17 cellular contexts compared by ENCODE assay signal in genomic region chr17:41974031-41974430, GRCh38. TPM values are rescaled to one million over a fixed set of nuclear protein-coding genes. Genes with fewer than 3 reads are reported as not detected.
DNase-seq lines count a peak whose midpoint lies in the region; ATAC-seq and TF ChIP-seq lines count a peak whose summit lies in the region.
"Had no signal": no experiment of that assay in that cellular context is flagged by ENCODE, and none has a peak within 500 bp of the region (broad histone marks: within the 10 kb centered on the region; RNA-seq: fewer than 3 reads in every experiment).

No MANE protein-coding gene starts in this region.

- peaks cover 32% of the 10 kb centered on the region for H4K20me1 ChIP-seq in OCI-LY3 (ENCODE audit: insufficient read depth, low read length)
- H4K20me1 ChIP-seq in PC-9 (ENCODE audit: insufficient read depth) = peaks cover 26% of the 10 kb centered on the region

- peaks cover 77% of the 10 kb centered on the region for H3K36me3 ChIP-seq in OCI-LY3 (replicated peaks; ENCODE audit: low read depth, low read length)
- peaks cover 23 to 57% of the 10 kb centered on the region in 2 donors for H3K36me3 ChIP-seq in esophagus (ENCODE audit: control insufficient read depth in 2 of 2, insufficient read depth in 2 of 2, low read length in 1 of 2)
- H3K36me3 ChIP-seq in PC-9 (ENCODE audit: low read depth) = peaks cover 27% of the 10 kb centered on the region

- TF ChIP-seq CTCF in OCI-LY3 (IDR thresholded peaks at IDR 0.05; ENCODE audit: low read depth, low read length) (no peak), PC-9 (conservative IDR thresholded peaks at IDR 0.05) (no peak), foreskin keratinocyte (conservative IDR thresholded peaks at IDR 0.05) (no peak)

- no peak for ATAC-seq in activated T-cell treated with anti-CD3 and anti-CD28 coated beads, Interleukin-2, amount 50 U/mL, for 4 hours
- no peak for ATAC-seq in stimulated activated naive B cell treated with anti-CD40 and anti-IgM and Interleukin-4, amounts not matched to agents 10 μg/mL and 1 μg/mL and 100 μg/mL, for 72 hours (replicated peaks)
- ATAC-seq in foreskin keratinocyte = no peak

- H3F3A ChIP-seq in PC-9 (ENCODE audit: insufficient read depth, low read depth) = peaks cover 58% of the 10 kb centered on the region; the same call in 1 of the 2 replicates

- no peaks in the 10 kb centered on the region for H3K27me3 Mint-ChIP-seq in activated T-cell treated with anti-CD3 and anti-CD28 coated beads, Interleukin-2, amount 50 U/mL, for 24 hours
- no peaks in the 10 kb centered on the region for H3K27me3 Mint-ChIP-seq in activated T-cell treated with anti-CD3 and anti-CD28 coated beads, Interleukin-2, amount 50 U/mL, for 4 hours (ENCODE audit: low read depth)
- no peaks in the 10 kb centered on the region for H3K27me3 Mint-ChIP-seq in stimulated activated naive B cell treated with anti-CD40 and anti-IgM and Interleukin-4, amounts not matched to agents 10 μg/mL and 1 μg/mL and 100 μg/mL, for 72 hours

- no peak overlapping the region for H3K9ac ChIP-seq in OCI-LY3 (ENCODE audit: low read length)

- peaks cover 68% of the 10 kb centered on the region for H3K79me2 ChIP-seq in OCI-LY3 (ENCODE audit: low read length)
- 0 out of 2 replicates have a peak, but pooled peaks cover 5% of the 10 kb centered on the region for H3K79me2 ChIP-seq in PC-9 (ENCODE audit: low read depth)

- H3K4me1 ChIP-seq in OCI-LY3 (ENCODE audit: low read length) (peaks cover 64% of the 10 kb centered on the region), esophagus (ENCODE audit: control insufficient read depth in 2 of 2, insufficient read depth in 2 of 2, low read length in 1 of 2) (peaks cover 20 to 45% of the 10 kb centered on the region in 2 donors), PC-9 (replicated peaks; ENCODE audit: insufficient read depth) (peaks cover 32% of the 10 kb centered on the region), foreskin keratinocyte (no peaks in the 10 kb centered on the region)

- CTCF ChIA-PET in PC-9 (lab: Charles Lee) = no interaction called here

- H2AFZ ChIP-seq in OCI-LY3 (ENCODE audit: low read depth, low read length) (no peak overlapping the region), PC-9 (no peak overlapping the region)

- H3K27ac Mint-ChIP-seq in activated T-cell treated with anti-CD3 and anti-CD28 coated beads, Interleukin-2, amount 50 U/mL, for 24 hours = peak overlapping the region; percentile 76
- H3K27ac Mint-ChIP-seq in stimulated activated naive B cell treated with anti-CD40 and anti-IgM and Interleukin-4, amounts not matched to agents 10 μg/mL and 1 μg/mL and 100 μg/mL, for 72 hours = peak overlapping the region; percentile 63

- H3K27me3 ChIP-seq in OCI-LY3 (ENCODE audit: low read depth, low read length) (no peaks in the 10 kb centered on the region), esophagus (ENCODE audit: control insufficient read depth in 1 of 2, insufficient read depth in 2 of 2, low read length in 2 of 2) (no peaks in the 10 kb centered on the region), PC-9 (ENCODE audit: insufficient read depth, low read depth) (no peaks in the 10 kb centered on the region), foreskin keratinocyte (no peaks in the 10 kb centered on the region)
- H3K27me3 ChIP-seq: Peyer's patch had no signal

- H3K4me3 ChIP-seq in OCI-LY3 (ENCODE audit: low read length) (no peak overlapping the region), esophagus (ENCODE audit: low read depth in 1 of 2, low read length in 2 of 2) (no peak overlapping the region), PC-9 (no peak overlapping the region)
- H3K4me3 ChIP-seq: mucosa of descending colon, Peyer's patch, SK-N-MC had no signal

- H3K4me2 ChIP-seq in OCI-LY3 (ENCODE audit: low read length) = no peak overlapping the region
- no peak overlapping the region for H3K4me2 ChIP-seq in PC-9

- no peak for DNase-seq in activated T-cell treated with anti-CD3 and anti-CD28 coated beads, Interleukin-2, amount 50 U/mL, for 24 hours
- no peak for DNase-seq in activated T-cell treated with anti-CD3 and anti-CD28 coated beads, Interleukin-2, amount 50 U/mL, for 4 hours
- DNase-seq in stimulated activated naive B cell treated with anti-CD40 and anti-IgM and Interleukin-4, amounts not matched to agents 10 μg/mL and 1 μg/mL and 100 μg/mL, for 72 hours = no peak
- DNase-seq in PC-9 (no peak), NCI-H2227 (lab: John Stamatoyannopoulos, UW; ENCODE audit: unreplicated experiment) (no peak), foreskin keratinocyte (no peak)
- DNase-seq: activated CD4-positive, CD25-positive, alpha-beta regulatory T cell treated with anti-CD3 and anti-CD28 coated beads, Interleukin-2, amount 50 U/mL, for 72 hours; activated effector memory CD4-positive, alpha-beta T cell treated with Interleukin-2 at 50 U/mL for 16 hours; cortex of kidney; left ventricle myocardium inferior; NCI-H774; Peyer's patch had no signal

- peaks cover 96% of the 10 kb centered on the region for H3K36me3 Mint-ChIP-seq in activated T-cell treated with anti-CD3 and anti-CD28 coated beads, Interleukin-2, amount 50 U/mL, for 24 hours (ENCODE audit: low read depth)
- H3K36me3 Mint-ChIP-seq in activated T-cell treated with anti-CD3 and anti-CD28 coated beads, Interleukin-2, amount 50 U/mL, for 4 hours (ENCODE audit: insufficient read depth) = peaks cover 36% of the 10 kb centered on the region
- H3K36me3 Mint-ChIP-seq in stimulated activated naive B cell treated with anti-CD40 and anti-IgM and Interleukin-4, amounts not matched to agents 10 μg/mL and 1 μg/mL and 100 μg/mL, for 72 hours = peaks cover 37 to 52% of the 10 kb centered on the region in 2 donors

- H3K9me3 ChIP-seq in OCI-LY3 (ENCODE audit: insufficient read depth, low read length) (no peaks in the 10 kb centered on the region), esophagus (ENCODE audit: control insufficient read depth in 2 of 2, insufficient read depth in 1 of 2, low read depth in 1 of 2, low read length in 1 of 2) (no peaks in the 10 kb centered on the region), PC-9 (ENCODE audit: insufficient read depth, low read depth) (no peaks in the 10 kb centered on the region)
- H3K9me3 ChIP-seq: left ventricle myocardium inferior, mucosa of descending colon, Peyer's patch had no signal

- intact Hi-C loops in PC-9 (cut with micrococcal nuclease; ENCODE audit: unreplicated experiment) = no loop called here

- no peaks in the 10 kb centered on the region for H3K9me3 Mint-ChIP-seq in activated T-cell treated with anti-CD3 and anti-CD28 coated beads, Interleukin-2, amount 50 U/mL, for 24 hours
- no peaks in the 10 kb centered on the region for H3K9me3 Mint-ChIP-seq in activated T-cell treated with anti-CD3 and anti-CD28 coated beads, Interleukin-2, amount 50 U/mL, for 4 hours
- no peaks in the 10 kb centered on the region for H3K9me3 Mint-ChIP-seq in stimulated activated naive B cell treated with anti-CD40 and anti-IgM and Interleukin-4, amounts not matched to agents 10 μg/mL and 1 μg/mL and 100 μg/mL, for 72 hours
- H3K9me3 Mint-ChIP-seq: CD14-positive monocyte had no signal

- POLR2A ChIA-PET in PC-9 (lab: Charles Lee; ENCODE audit: unreplicated experiment) = interaction anchor here (0.7 kb wide), 1 partner anchor 133 kb away, joined by 5 read pairs; no protein-coding TSS in a partner anchor

- 83 to 86% methylated on average over 6 of the region's 6 CpGs for WGBS in esophagus, 2 donors

- H3K9me2 ChIP-seq in PC-9 (ENCODE audit: insufficient read depth) = no peaks in the 10 kb centered on the region

- H3K4me3 Mint-ChIP-seq in activated T-cell treated with anti-CD3 and anti-CD28 coated beads, Interleukin-2, amount 50 U/mL, for 24 hours = no peak overlapping the region
- no peak overlapping the region for H3K4me3 Mint-ChIP-seq in activated T-cell treated with anti-CD3 and anti-CD28 coated beads, Interleukin-2, amount 50 U/mL, for 4 hours
- H3K4me3 Mint-ChIP-seq in stimulated activated naive B cell treated with anti-CD40 and anti-IgM and Interleukin-4, amounts not matched to agents 10 μg/mL and 1 μg/mL and 100 μg/mL, for 72 hours = no peak overlapping the region
- H3K4me3 Mint-ChIP-seq: CD14-positive monocyte had no signal

- H3K27ac ChIP-seq in OCI-LY3 (ENCODE audit: low read length) (0 out of 2 replicates have a peak overlapping the region, but pooled peaks have one; percentile 88), esophagus (ENCODE audit: low read depth in 2 of 2, low read length in 1 of 2) (peak overlapping the region; percentile 29 to 68), PC-9 (no peak overlapping the region), foreskin keratinocyte (no peak overlapping the region)
- H3K27ac ChIP-seq: SK-N-MC had no signal

- H3K4me1 Mint-ChIP-seq in activated T-cell treated with anti-CD3 and anti-CD28 coated beads, Interleukin-2, amount 50 U/mL, for 24 hours (ENCODE audit: low read depth) = peaks cover 31% of the 10 kb centered on the region
- peaks cover 20% of the 10 kb centered on the region for H3K4me1 Mint-ChIP-seq in activated T-cell treated with anti-CD3 and anti-CD28 coated beads, Interleukin-2, amount 50 U/mL, for 4 hours (ENCODE audit: low read depth)
- H3K4me1 Mint-ChIP-seq in stimulated activated naive B cell treated with anti-CD40 and anti-IgM and Interleukin-4, amounts not matched to agents 10 μg/mL and 1 μg/mL and 100 μg/mL, for 72 hours = peaks cover 22 to 65% of the 10 kb centered on the region in 2 donors

- no TSS peak for BruUV-seq in PC-9 (replicated peaks; lab: Mats Ljungman, UMichigan)

RNA-seq across cellular contexts. Expression of gene CNP, which starts 7.4 kb away (rescaled TPM):
- 10 to 100 TPM; 70.0 to 80.0 (median 78.3) TPM for total RNA-seq in activated T-cell treated with anti-CD3 and anti-CD28 coated beads, Interleukin-2, amount 50 U/mL, for 4 hours
- 10 to 100 TPM; 45.2 to 49.1 TPM for polyA plus RNA-seq in esophagus
- 60.6 and 64.7 TPM in 2 replicates for total RNA-seq in PC-9 (2021)
- total RNA-seq in foreskin keratinocyte = 56.3 and 56.9 TPM in 2 replicates
- 54.9 and 57.2 TPM in 2 replicates for polyA plus RNA-seq in foreskin keratinocyte

RNA-seq across cellular contexts. Expression of gene DNAJC7, which starts 43.2 kb away (rescaled TPM):
- total RNA-seq in activated T-cell treated with anti-CD3 and anti-CD28 coated beads, Interleukin-2, amount 50 U/mL, for 4 hours = 100 to 1,000 TPM; 144 to 154 (median 147) TPM
- polyA plus RNA-seq in esophagus (10 to 100 TPM; 55.4 to 66.4 TPM), foreskin keratinocyte (98.8 and 101 TPM in 2 replicates)
- total RNA-seq in PC-9 (2021) (75.5 and 96.1 TPM in 2 replicates), foreskin keratinocyte (96.5 and 102 TPM in 2 replicates)

RNA-seq across cellular contexts. Expression of gene ODAD4, which starts 43.6 kb away (rescaled TPM):
- under 1 TPM; 0.26 to 0.91 (median 0.79) TPM for total RNA-seq in activated T-cell treated with anti-CD3 and anti-CD28 coated beads, Interleukin-2, amount 50 U/mL, for 4 hours
- polyA plus RNA-seq in esophagus (under 1 TPM; 0.18 to 0.31 TPM), foreskin keratinocyte (0.76 and 0.87 TPM in 2 replicates)
- total RNA-seq in PC-9 (2021) (3.0 and 4.0 TPM in 2 replicates), foreskin keratinocyte (0.85 and 0.88 TPM in 2 replicates)

RNA-seq across cellular contexts. Expression of gene NKIRAS2, which starts 45.9 kb away (rescaled TPM):
- 10 to 100 TPM; 33.4 to 35.8 (median 34.2) TPM for total RNA-seq in activated T-cell treated with anti-CD3 and anti-CD28 coated beads, Interleukin-2, amount 50 U/mL, for 4 hours
- polyA plus RNA-seq in esophagus (10 to 100 TPM; 28.8 to 32.5 TPM), foreskin keratinocyte (18.6 and 20.0 TPM in 2 replicates)
- total RNA-seq in PC-9 (2021) (38.3 and 39.7 TPM in 2 replicates), foreskin keratinocyte (17.1 TPM in 2 replicates)

RNA-seq across cellular contexts. Expression of gene ACLY, which starts 55.3 kb away (rescaled TPM):
- 100 to 1,000 TPM; 197 to 210 (median 198) TPM for total RNA-seq in activated T-cell treated with anti-CD3 and anti-CD28 coated beads, Interleukin-2, amount 50 U/mL, for 4 hours
- polyA plus RNA-seq in esophagus = 10 to 100 TPM; 16.4 to 27.1 TPM
- 106 and 184 TPM in 2 replicates for total RNA-seq in PC-9 (2021)
- 315 and 395 TPM in 2 replicates for total RNA-seq in foreskin keratinocyte
- 103 and 149 TPM in 2 replicates for polyA plus RNA-seq in foreskin keratinocyte

Comparison
In these comparisons a context has a peak if more than half of its experiments do, and no peak if none do; other contexts are left out.
1. H3K27ac ChIP-seq: peak in OCI-LY3 (single experiment) and esophagus (2 of 2); none in PC-9 (single experiment) and foreskin keratinocyte (single experiment).